ENCODE assay signal across 23 cellular contexts in genomic region chr5:112918136-112918535, GRCh38. TPM values are rescaled to one million over a fixed set of nuclear protein-coding genes. Genes with fewer than 3 reads are reported as not detected.
DNase-seq lines count a peak whose midpoint lies in the region; ATAC-seq and TF ChIP-seq lines count a peak whose summit lies in the region.
"Had no signal": no experiment of that assay in that cellular context is flagged by ENCODE, and none has a peak within 500 bp of the region (broad histone marks: within the 10 kb centered on the region; RNA-seq: fewer than 3 reads in every experiment).

No MANE protein-coding gene starts in this region.

- peaks cover 4 to 8% (median 4%) of the 10 kb centered on the region in 3 donors for H3K27me3 Mint-ChIP-seq in immature natural killer cell (ENCODE audit: low read depth in 3 of 3)
- H3K27me3 Mint-ChIP-seq: activated CD4-positive, alpha-beta T cell treated with anti-CD3 and anti-CD28 coated beads for 36 hours; activated T-cell treated with anti-CD3 and anti-CD28 coated beads, Interleukin-2, amount 50 U/mL, for 24 hours; type B pancreatic cell had no signal

- H3K9me3 ChIP-seq in left ventricle myocardium inferior (replicated peaks) (no peaks in the 10 kb centered on the region), Karpas-422 (ENCODE audit: low read length) (no peaks in the 10 kb centered on the region)
- H3K9me3 ChIP-seq: lower lobe of right lung, pancreas, spleen had no signal

- peaks cover 87% of the 10 kb centered on the region for H3K79me2 ChIP-seq in Karpas-422 (ENCODE audit: low read length)

- TF ChIP-seq CTCF in left ventricle myocardium inferior (IDR thresholded peaks at IDR 0.05; ENCODE audit: borderline replicate concordance), result no peak

- intact Hi-C loops in left ventricle myocardium inferior (cut with micrococcal nuclease), result loop anchor here (10.0 kb wide), 1 partner anchor 53 kb away; the partner anchor contains the start of gene SRP19
- intact Hi-C loops in left ventricle myocardium superior (cut with micrococcal nuclease), result no loop called here

- peaks cover 98% of the 10 kb centered on the region for H3K4me1 ChIP-seq in left ventricle myocardium inferior
- peaks cover 52% of the 10 kb centered on the region for H3K4me1 ChIP-seq in Karpas-422 (ENCODE audit: low read length)

- peaks cover 69 to 85% of the 10 kb centered on the region in 2 donors for H3K4me1 Mint-ChIP-seq in immature natural killer cell

- H3K9me2 ChIP-seq in Karpas-422 (replicated peaks; ENCODE audit: insufficient read depth, low read length), result no peaks in the 10 kb centered on the region

- H3K27me3 ChIP-seq in left ventricle myocardium inferior (ENCODE audit: low read depth) (no peaks in the 10 kb centered on the region), Karpas-422 (ENCODE audit: low read length) (no peaks in the 10 kb centered on the region)
- H3K27me3 ChIP-seq: pancreas, spleen had no signal

- no peaks in the 10 kb centered on the region for H4K20me1 ChIP-seq in Karpas-422 (ENCODE audit: insufficient read depth, low read depth, low read length)

- H3K4me3 ChIP-seq in left ventricle myocardium inferior (peak overlapping the region; percentile 7), Karpas-422 (ENCODE audit: low read length) (no peak overlapping the region)
- H3K4me3 ChIP-seq: lower lobe of right lung, SK-N-MC had no signal

- peak overlapping the region in 3 of 5 donors; percentile 18 to 22 (median 18) for H3K4me3 Mint-ChIP-seq in immature natural killer cell
- H3K4me3 Mint-ChIP-seq: activated CD4-positive, alpha-beta T cell treated with anti-CD3 and anti-CD28 coated beads for 36 hours; activated T-cell treated with anti-CD3 and anti-CD28 coated beads, Interleukin-2, amount 50 U/mL, for 24 hours had no signal

- H3K36me3 Mint-ChIP-seq in immature natural killer cell, result peaks cover 5 to 21% (median 19%) of the 10 kb centered on the region in 3 donors

- no peaks in the 10 kb centered on the region for H3K9me3 Mint-ChIP-seq in immature natural killer cell
- H3K9me3 Mint-ChIP-seq: activated T-cell treated with anti-CD3 and anti-CD28 coated beads, Interleukin-2, amount 50 U/mL, for 24 hours; nephron; type B pancreatic cell had no signal

- no peak overlapping the region for H2AFZ ChIP-seq in Karpas-422 (ENCODE audit: low read length)

- peak overlapping the region; percentile 47 for H3K27ac ChIP-seq in left ventricle myocardium inferior (replicated peaks)
- no peak overlapping the region for H3K27ac ChIP-seq in Karpas-422 (ENCODE audit: low read length)
- H3K27ac ChIP-seq: C4-2B, lower lobe of right lung, pancreas, SK-N-MC had no signal

- DNase-seq in left ventricle myocardium inferior (no peak), left ventricle myocardium superior (no peak), Karpas-422 (no peak), immature natural killer cell (no peak), NCI-H1417 treated with DMSO at 0.1 percent for 48 hours (lab: John Stamatoyannopoulos, UW) (no peak), NCI-H774 (lab: John Stamatoyannopoulos, UW) (no peak)
- DNase-seq: activated T-cell treated with anti-CD3 and anti-CD28 coated beads, Interleukin-2, amount 50 U/mL, for 24 hours; amniotic stem cell; GDM1; KBM-7; kidney; lower lobe of right lung; MM.1S; NCI-H2081; NCI-H446; pancreas; spleen had no signal

- ATAC-seq in left ventricle myocardium superior (no peak), HG03097 (IDR thresholded peaks at IDR 0.05; ENCODE audit: low FRiP score, unreplicated experiment) (no peak)
- ATAC-seq: activated CD4-positive, alpha-beta T cell treated with anti-CD3 and anti-CD28 coated beads for 36 hours; lower lobe of right lung; pancreas had no signal

- no peak overlapping the region for H3K9ac ChIP-seq in Karpas-422 (ENCODE audit: low read length)

- H3K4me2 ChIP-seq in Karpas-422 (ENCODE audit: low read depth, low read length, poor library complexity, severe bottlenecking), result peak overlapping the region; percentile 0

- H3K27ac Mint-ChIP-seq in immature natural killer cell, result peak overlapping the region in 4 of 6 donors; percentile 55 to 88 (median 86)
- H3K27ac Mint-ChIP-seq: activated CD4-positive, alpha-beta T cell treated with anti-CD3 and anti-CD28 coated beads for 36 hours; nephron; type B pancreatic cell had no signal

- H3K36me3 ChIP-seq in left ventricle myocardium inferior (peaks cover 24% of the 10 kb centered on the region), Karpas-422 (ENCODE audit: insufficient read depth, low read length) (peaks cover 56% of the 10 kb centered on the region)

RNA-seq across cellular contexts. Expression of gene REEP5, which starts 3.9 kb away (rescaled TPM):
- total RNA-seq in left ventricle myocardium inferior, result 137 TPM
- total RNA-seq in left ventricle myocardium superior, result 145 TPM
- total RNA-seq in Karpas-422 (2014; rRNA removed; shearing (Covaris generic); ENCODE audit: low replicate concordance), result 127 and 197 TPM in 2 replicates
- 100 to 1,000 TPM in 2 of 3 donors, 10 to 100 TPM in 1; 94.8 to 148 (median 103) TPM for polyA plus RNA-seq in immature natural killer cell

RNA-seq across cellular contexts. Expression of gene SRP19, which starts 57.0 kb away (rescaled TPM):
- 31.6 TPM for total RNA-seq in left ventricle myocardium inferior
- total RNA-seq in left ventricle myocardium superior, result 26.6 TPM
- total RNA-seq in Karpas-422 (2014; rRNA removed; shearing (Covaris generic); ENCODE audit: low replicate concordance), result 61.9 and 72.7 TPM in 2 replicates
- 100 to 1,000 TPM; 109 to 176 (median 154) TPM for polyA plus RNA-seq in immature natural killer cell

RNA-seq across cellular contexts. Expression of gene DCP2, which starts 58.5 kb away (rescaled TPM):
- total RNA-seq in left ventricle myocardium inferior (19.2 TPM), left ventricle myocardium superior (18.8 TPM)
- total RNA-seq in Karpas-422 (2014; rRNA removed; shearing (Covaris generic); ENCODE audit: low replicate concordance), result 74.2 and 128 TPM in 2 replicates
- polyA plus RNA-seq in immature natural killer cell, result 10 to 100 TPM; 31.6 to 70.6 (median 35.9) TPM
